In genomic region chr21:17454315-17455027, GRCh38 we compare ENCODE assay signal across 1 cellular context.
TF ChIP-seq lines count a peak whose summit lies in the region.

No MANE protein-coding gene starts in this region.

TF ChIP-seq in WTC11, 78 proteins besides CTCF, POLR2A, EP300 and RAD21 (continued from another document):
- TF ChIP-seq, protein P1, sequence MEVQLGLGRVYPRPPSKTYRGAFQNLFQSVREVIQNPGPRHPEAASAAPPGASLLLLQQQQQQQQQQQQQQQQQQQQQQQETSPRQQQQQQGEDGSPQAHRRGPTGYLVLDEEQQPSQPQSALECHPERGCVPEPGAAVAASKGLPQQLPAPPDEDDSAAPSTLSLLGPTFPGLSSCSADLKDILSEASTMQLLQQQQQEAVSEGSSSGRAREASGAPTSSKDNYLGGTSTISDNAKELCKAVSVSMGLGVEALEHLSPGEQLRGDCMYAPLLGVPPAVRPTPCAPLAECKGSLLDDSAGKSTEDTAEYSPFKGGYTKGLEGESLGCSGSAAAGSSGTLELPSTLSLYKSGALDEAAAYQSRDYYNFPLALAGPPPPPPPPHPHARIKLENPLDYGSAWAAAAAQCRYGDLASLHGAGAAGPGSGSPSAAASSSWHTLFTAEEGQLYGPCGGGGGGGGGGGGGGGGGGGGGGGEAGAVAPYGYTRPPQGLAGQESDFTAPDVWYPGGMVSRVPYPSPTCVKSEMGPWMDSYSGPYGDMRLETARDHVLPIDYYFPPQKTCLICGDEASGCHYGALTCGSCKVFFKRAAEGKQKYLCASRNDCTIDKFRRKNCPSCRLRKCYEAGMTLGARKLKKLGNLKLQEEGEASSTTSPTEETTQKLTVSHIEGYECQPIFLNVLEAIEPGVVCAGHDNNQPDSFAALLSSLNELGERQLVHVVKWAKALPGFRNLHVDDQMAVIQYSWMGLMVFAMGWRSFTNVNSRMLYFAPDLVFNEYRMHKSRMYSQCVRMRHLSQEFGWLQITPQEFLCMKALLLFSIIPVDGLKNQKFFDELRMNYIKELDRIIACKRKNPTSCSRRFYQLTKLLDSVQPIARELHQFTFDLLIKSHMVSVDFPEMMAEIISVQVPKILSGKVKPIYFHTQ (CRISPR knock-in tag; IDR thresholded peaks at IDR 0.05), result 0 out of 2 replicates have a peak, but pooled peaks have one; percentile 47
- TF ChIP-seq TP53 (CRISPR knock-in tag; IDR thresholded peaks at IDR 0.05), result no peak
- no peak for TF ChIP-seq SOX15 (CRISPR knock-in tag; IDR thresholded peaks at IDR 0.05)
- no peak; the same call in 1 of the 2 replicates for TF ChIP-seq PRRX2 (CRISPR knock-in tag; IDR thresholded peaks at IDR 0.05)
- peak; percentile 27; the same call in 1 of the 2 replicates for TF ChIP-seq USF2 (CRISPR knock-in tag; IDR thresholded peaks at IDR 0.05)
- TF ChIP-seq, protein P2, sequence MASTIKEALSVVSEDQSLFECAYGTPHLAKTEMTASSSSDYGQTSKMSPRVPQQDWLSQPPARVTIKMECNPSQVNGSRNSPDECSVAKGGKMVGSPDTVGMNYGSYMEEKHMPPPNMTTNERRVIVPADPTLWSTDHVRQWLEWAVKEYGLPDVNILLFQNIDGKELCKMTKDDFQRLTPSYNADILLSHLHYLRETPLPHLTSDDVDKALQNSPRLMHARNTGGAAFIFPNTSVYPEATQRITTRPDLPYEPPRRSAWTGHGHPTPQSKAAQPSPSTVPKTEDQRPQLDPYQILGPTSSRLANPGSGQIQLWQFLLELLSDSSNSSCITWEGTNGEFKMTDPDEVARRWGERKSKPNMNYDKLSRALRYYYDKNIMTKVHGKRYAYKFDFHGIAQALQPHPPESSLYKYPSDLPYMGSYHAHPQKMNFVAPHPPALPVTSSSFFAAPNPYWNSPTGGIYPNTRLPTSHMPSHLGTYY (CRISPR knock-in tag; IDR thresholded peaks at IDR 0.05), result no peak
- TF ChIP-seq, protein P3, sequence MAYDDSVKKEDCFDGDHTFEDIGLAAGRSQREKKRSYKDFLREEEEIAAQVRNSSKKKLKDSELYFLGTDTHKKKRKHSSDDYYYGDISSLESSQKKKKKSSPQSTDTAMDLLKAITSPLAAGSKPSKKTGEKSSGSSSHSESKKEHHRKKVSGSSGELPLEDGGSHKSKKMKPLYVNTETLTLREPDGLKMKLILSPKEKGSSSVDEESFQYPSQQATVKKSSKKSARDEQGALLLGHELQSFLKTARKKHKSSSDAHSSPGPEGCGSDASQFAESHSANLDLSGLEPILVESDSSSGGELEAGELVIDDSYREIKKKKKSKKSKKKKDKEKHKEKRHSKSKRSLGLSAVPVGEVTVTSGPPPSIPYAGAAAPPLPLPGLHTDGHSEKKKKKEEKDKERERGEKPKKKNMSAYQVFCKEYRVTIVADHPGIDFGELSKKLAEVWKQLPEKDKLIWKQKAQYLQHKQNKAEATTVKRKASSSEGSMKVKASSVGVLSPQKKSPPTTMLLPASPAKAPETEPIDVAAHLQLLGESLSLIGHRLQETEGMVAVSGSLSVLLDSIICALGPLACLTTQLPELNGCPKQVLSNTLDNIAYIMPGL (CRISPR knock-in tag; IDR thresholded peaks at IDR 0.05), result peak; percentile 76; the same call in 1 of the 2 replicates
- TF ChIP-seq ZMAT4 (CRISPR knock-in tag; IDR thresholded peaks at IDR 0.05), result no peak
- TF ChIP-seq, protein P4, sequence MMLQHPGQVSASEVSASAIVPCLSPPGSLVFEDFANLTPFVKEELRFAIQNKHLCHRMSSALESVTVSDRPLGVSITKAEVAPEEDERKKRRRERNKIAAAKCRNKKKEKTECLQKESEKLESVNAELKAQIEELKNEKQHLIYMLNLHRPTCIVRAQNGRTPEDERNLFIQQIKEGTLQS (CRISPR knock-in tag; conservative IDR thresholded peaks at IDR 0.05), result no peak
- peak; percentile 39; the same call in 1 of the 2 replicates for TF ChIP-seq ETV6 (CRISPR knock-in tag; IDR thresholded peaks at IDR 0.05)
- TF ChIP-seq ZNF121 (CRISPR knock-in tag; IDR thresholded peaks at IDR 0.05), result peak; percentile 39; the same call in 1 of the 2 replicates
- TF ChIP-seq ZNF416 (CRISPR knock-in tag; IDR thresholded peaks at IDR 0.05), result peak; percentile 68; the same call in 1 of the 2 replicates
- TF ChIP-seq CREB1 (CRISPR knock-in tag; IDR thresholded peaks at IDR 0.05), result peak; percentile 32; the same call in 1 of the 2 replicates
- TF ChIP-seq ZNF263 (CRISPR knock-in tag; IDR thresholded peaks at IDR 0.05; ENCODE audit: low read depth), result no peak
